In the genomic region with DNA sequence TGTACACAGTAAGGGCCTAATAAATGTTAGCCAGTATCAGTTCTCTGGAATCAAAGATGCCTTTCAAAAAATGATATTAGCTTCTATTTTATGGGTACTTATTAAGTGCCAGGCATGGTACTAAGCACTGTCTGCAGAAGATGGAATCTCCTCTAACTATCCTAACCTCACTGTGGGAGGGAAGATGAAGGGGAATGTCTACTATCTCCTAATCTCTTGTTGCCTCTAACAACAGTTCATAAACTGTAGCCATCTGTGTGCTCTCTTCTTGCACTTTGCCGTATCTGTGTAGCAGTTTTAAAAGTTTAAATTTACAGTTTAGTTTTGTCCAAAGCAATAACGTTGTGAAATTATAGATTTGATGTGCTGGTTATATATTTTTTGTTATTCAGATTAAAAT, we compare ENCODE assay signal across 12 cellular contexts.
DNase-seq lines count a peak whose midpoint lies in the region; ATAC-seq lines count a peak whose summit lies in the region.
"Had no signal": no experiment of that assay in that cellular context is flagged by ENCODE, and none has a peak within 500 bp of the region (broad histone marks: within the 10 kb centered on the region; RNA-seq: fewer than 3 reads in every experiment).

No MANE protein-coding gene starts in this region.

- ATAC-seq in left colon, result peak; percentile 51
- ATAC-seq: CD8-positive, alpha-beta T cell; GM23338 had no signal

- intact Hi-C loops in left colon (cut with DNase I, micrococcal nuclease), result no loop called here

- peak; percentile 41 for DNase-seq in DMS 273 (lab: John Stamatoyannopoulos, UW; ENCODE audit: unreplicated experiment)
- no peak for DNase-seq in DMS 273 treated with DMSO at 0.1 percent for 48 hours (lab: John Stamatoyannopoulos, UW)
- DNase-seq in amniotic epithelial cell (ENCODE audit: low read depth), result peak; percentile 81
- no peak for DNase-seq in left colon
- DNase-seq in stimulated activated CD4-positive, alpha-beta T cell treated with anti-CD3 and anti-CD28 coated beads, Interleukin-1b, Interleukin-23, amount 100 ng/mL, for 48 hours, result no peak
- DNase-seq in NCI-H1048 (lab: John Stamatoyannopoulos, UW), result no peak
- no peak for DNase-seq in NK-92 treated with Interleukin-12 subunit alpha and Interleukin-12 subunit beta, amount 100 ng/mL, for 24 hours (lab: John Stamatoyannopoulos, UW)
- DNase-seq: CD8-positive, alpha-beta T cell; COR-L47; DMS53; H7 had no signal

Comparison
In these comparisons a context has a peak if more than half of its experiments do, and no peak if none do; other contexts are left out.
1. DNase-seq: peak in DMS 273 (single experiment) and amniotic epithelial cell (single experiment); none in DMS 273 treated with DMSO at 0.1 percent for 48 hours (single experiment), left colon (0 of 2), stimulated activated CD4-positive, alpha-beta T cell treated with anti-CD3 and anti-CD28 coated beads, Interleukin-1b, Interleukin-23, amount 100 ng/mL, for 48 hours (single experiment), NCI-H1048 (single experiment) and NK-92 treated with Interleukin-12 subunit alpha and Interleukin-12 subunit beta, amount 100 ng/mL, for 24 hours (single experiment).